In genomic region chr2:227125506-227125905, GRCh38 we compare ENCODE assay signal across 1 cellular context.
TF ChIP-seq lines count a peak whose summit lies in the region.

No MANE protein-coding gene starts in this region.

TF ChIP-seq in H1, 55 proteins besides CTCF, POLR2A, EP300 and RAD21:
- TF ChIP-seq RBBP5 (IDR thresholded peaks at IDR 0.05; ENCODE audit: borderline replicate concordance, low read depth, low read length) (no peak), GABPA (IDR thresholded peaks at IDR 0.05; ENCODE audit: borderline replicate concordance, insufficient read depth, low read length) (no peak), EZH2 (IDR thresholded peaks at IDR 0.05; ENCODE audit: low read depth, low read length, severe bottlenecking) (no peak), CHD7 (IDR thresholded peaks at IDR 0.05; ENCODE audit: insufficient replicate concordance, low read length) (no peak)
